Comparison of ENCODE assay signal across 2 cellular contexts in the genomic region with DNA sequence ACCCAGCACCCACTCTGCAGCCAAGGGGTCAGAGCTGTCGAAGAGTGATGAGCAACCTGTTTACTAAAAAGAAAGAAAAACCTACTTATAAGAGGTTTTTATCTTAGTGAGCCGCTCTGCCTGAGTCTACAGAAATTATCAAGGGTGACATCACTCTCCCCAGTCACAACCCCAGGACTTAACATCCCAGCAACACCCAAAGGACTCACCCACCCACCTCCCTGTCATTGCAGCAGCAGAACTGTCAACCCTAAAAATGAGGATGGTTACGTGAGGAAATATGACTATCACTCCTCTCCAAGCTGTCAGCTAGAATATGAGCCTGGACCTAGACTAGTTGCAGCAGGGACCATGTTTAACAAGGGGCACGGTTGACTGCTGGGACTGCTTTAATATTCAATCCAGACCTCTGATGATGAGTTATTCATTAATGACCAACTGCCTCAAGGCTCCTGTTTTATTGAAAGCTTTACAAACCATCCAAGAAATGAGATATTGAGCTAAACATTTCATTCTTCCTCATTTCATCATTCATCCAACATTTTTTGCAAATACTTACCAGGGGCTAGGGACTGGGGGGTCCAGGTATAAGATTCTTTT.
TF ChIP-seq lines count a peak whose summit lies in the region.

No MANE protein-coding gene starts in this region.

TF ChIP-seq in HepG2, 621 proteins besides CTCF, POLR2A, EP300 and RAD21:
- TF ChIP-seq ZHX2 (IDR thresholded peaks at IDR 0.05; ENCODE audit: low read depth) (no peak), ZHX2 (CRISPR knock-in tag; IDR thresholded peaks at IDR 0.05; ENCODE audit: borderline replicate concordance) (no peak), CREB1 (IDR thresholded peaks at IDR 0.05) (0 out of 2 replicates have a peak, but pooled peaks have one; percentile 15), CREB1 (CRISPR knock-in tag; IDR thresholded peaks at IDR 0.05) (no peak)

TF ChIP-seq in neural cell, 6 proteins besides CTCF, POLR2A, EP300 and RAD21 (continued from another document):
- TF ChIP-seq, protein P1, sequence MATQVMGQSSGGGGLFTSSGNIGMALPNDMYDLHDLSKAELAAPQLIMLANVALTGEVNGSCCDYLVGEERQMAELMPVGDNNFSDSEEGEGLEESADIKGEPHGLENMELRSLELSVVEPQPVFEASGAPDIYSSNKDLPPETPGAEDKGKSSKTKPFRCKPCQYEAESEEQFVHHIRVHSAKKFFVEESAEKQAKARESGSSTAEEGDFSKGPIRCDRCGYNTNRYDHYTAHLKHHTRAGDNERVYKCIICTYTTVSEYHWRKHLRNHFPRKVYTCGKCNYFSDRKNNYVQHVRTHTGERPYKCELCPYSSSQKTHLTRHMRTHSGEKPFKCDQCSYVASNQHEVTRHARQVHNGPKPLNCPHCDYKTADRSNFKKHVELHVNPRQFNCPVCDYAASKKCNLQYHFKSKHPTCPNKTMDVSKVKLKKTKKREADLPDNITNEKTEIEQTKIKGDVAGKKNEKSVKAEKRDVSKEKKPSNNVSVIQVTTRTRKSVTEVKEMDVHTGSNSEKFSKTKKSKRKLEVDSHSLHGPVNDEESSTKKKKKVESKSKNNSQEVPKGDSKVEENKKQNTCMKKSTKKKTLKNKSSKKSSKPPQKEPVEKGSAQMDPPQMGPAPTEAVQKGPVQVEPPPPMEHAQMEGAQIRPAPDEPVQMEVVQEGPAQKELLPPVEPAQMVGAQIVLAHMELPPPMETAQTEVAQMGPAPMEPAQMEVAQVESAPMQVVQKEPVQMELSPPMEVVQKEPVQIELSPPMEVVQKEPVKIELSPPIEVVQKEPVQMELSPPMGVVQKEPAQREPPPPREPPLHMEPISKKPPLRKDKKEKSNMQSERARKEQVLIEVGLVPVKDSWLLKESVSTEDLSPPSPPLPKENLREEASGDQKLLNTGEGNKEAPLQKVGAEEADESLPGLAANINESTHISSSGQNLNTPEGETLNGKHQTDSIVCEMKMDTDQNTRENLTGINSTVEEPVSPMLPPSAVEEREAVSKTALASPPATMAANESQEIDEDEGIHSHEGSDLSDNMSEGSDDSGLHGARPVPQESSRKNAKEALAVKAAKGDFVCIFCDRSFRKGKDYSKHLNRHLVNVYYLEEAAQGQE (IDR thresholded peaks at IDR 0.05; ENCODE audit: borderline replicate concordance), result no peak
- TF ChIP-seq MXI1 (conservative IDR thresholded peaks at IDR 0.05; ENCODE audit: poor library complexity, severe bottlenecking) (no peak), POLR2AphosphoS5 (IDR thresholded peaks at IDR 0.05) (no peak), SMC3 (conservative IDR thresholded peaks at IDR 0.05; ENCODE audit: poor library complexity) (no peak), EZH2 (IDR thresholded peaks at IDR 0.05; ENCODE audit: borderline replicate concordance, insufficient read depth, low read length, poor library complexity, severe bottlenecking) (no peak)
